ENCODE assay signal across 25 cellular contexts in the genomic region with DNA sequence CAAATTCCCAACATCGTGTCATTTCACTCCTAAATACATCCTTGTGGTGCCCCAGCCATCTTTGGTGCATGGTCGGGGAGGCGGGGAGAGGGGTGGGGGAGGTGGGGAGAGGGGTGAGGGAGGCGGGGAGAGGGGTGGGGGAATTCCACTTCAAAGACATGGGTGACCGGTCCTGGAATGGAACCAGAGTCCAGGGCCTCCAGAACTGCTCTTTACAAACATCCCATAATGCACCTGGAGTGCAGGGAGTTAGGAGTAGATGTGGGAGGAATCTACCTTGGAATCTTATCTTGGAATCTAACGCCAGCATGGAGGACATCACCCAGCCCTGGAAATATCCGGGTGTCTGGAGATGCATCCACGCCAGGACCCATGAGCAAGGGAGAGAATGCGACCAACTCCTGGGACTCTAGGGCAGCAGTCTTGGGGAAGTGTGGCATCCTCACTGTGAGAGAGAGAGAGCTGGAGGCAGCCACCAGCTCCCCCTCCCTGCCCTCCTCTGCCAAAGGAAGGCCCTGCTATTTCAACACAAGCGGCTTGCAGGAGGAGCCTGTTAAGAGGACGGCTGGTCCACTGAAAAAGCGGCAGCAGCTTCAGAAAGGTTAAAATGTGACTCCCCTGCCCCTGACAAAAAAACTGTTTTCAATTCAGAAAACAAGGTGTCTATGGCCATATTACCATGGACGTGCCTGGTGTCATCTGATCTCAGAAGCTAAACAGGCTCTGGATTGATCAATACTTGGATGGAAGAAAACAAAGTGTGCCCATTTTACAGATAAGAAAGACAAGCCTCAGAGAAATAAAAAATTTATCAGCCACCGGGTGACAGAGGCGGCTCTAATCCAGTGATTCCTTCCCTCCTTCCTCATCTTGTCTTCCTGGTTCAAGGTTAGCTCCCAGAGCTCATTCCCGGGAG.
A peak's percentile ranks its signal among the peaks of the same experiment; 100 is the strongest.
DNase-seq lines count a peak whose midpoint lies in the region; ATAC-seq, FAIRE-seq and TF ChIP-seq lines count a peak whose summit lies in the region.
"Had no signal": no experiment of that assay in that cellular context is flagged by ENCODE, and none has a peak within 500 bp of the region (broad histone marks: within the 10 kb centered on the region; RNA-seq: fewer than 3 reads in every experiment).

No MANE protein-coding gene starts in this region.

- H3K9me1 ChIP-seq in K562 (ENCODE audit: control insufficient read depth, insufficient read depth, low read length) = no peaks in the 10 kb centered on the region

- H3K4ac ChIP-seq in mesenchymal stem cell (ENCODE audit: low read depth in 1 of 2, low read length in 2 of 2) = no peak overlapping the region

- H2BK5ac ChIP-seq in mesenchymal stem cell (ENCODE audit: low read depth, low read length, poor library complexity, severe bottlenecking) = no peak overlapping the region

- H4K20me1 ChIP-seq in K562 (replicated peaks; ENCODE audit: control insufficient read depth, insufficient read depth, low read length) = no peaks in the 10 kb centered on the region

- no peak for TF ChIP-seq POLR2A in K562 (conservative IDR thresholded peaks at IDR 0.05)

- no peak overlapping the region for H4K91ac ChIP-seq in mesenchymal stem cell (ENCODE audit: low read length)

- POLR2A ChIA-PET in K562 (lab: Yijun Ruan, JAX) = interaction anchor here (0.6 to 1.5 kb wide), 4 partner anchors 10 to 41 kb away, joined by 3 to 4 read pairs (median 3); no protein-coding TSS in a partner anchor
- POLR2A ChIA-PET in HEK293T (lab: Yijun Ruan, JAX) = no interaction called here

- no peaks in the 10 kb centered on the region for H3K9me3 ChIP-seq in K562 (replicated peaks; ENCODE audit: control insufficient read depth, insufficient read depth, low read depth, low read length)
- peaks cover 9% of the 10 kb centered on the region for H3K9me3 ChIP-seq in mesenchymal stem cell (ENCODE audit: control insufficient read depth, low read length)
- H3K9me3 ChIP-seq: left ventricle myocardium inferior had no signal

- no TSS peak for BruUV-seq in K562 (replicated peaks; lab: Mats Ljungman, UMichigan)

- no peak for TF ChIP-seq RAD21 in K562 (CRISPR knock-in tag; conservative IDR thresholded peaks at IDR 0.05 in 1 of 2, IDR thresholded peaks at IDR 0.05 in 1 of 2)

- no peak overlapping the region for H3K4me3 ChIP-seq in K562
- H3K4me3 ChIP-seq in mesenchymal stem cell (ENCODE audit: insufficient read depth in 1 of 2, low read depth in 1 of 2, low read length in 2 of 2) = peak overlapping the region in 1 of 2 experiments; percentile 48
- H3K4me3 ChIP-seq: left ventricle myocardium inferior had no signal

- no peak overlapping the region for H2BK120ac ChIP-seq in mesenchymal stem cell (ENCODE audit: low read depth, low read length)

- intact Hi-C loops in K562 (cut with micrococcal nuclease) = no loop called here

- ATAC-seq in K562 = no peak
- no peak for ATAC-seq in GM19328 (IDR thresholded peaks at IDR 0.05; ENCODE audit: unreplicated experiment)
- ATAC-seq: activated CD8-positive, alpha-beta T cell treated with anti-CD3 and anti-CD28 coated beads for 36 hours; T-helper 17 cell had no signal

- TF ChIP-seq CTCF in K562 (IDR thresholded peaks at IDR 0.05 in 2 of 3, conservative IDR thresholded peaks at IDR 0.05 in 1 of 3; ENCODE audit: insufficient read depth in 2 of 3, low read depth in 1 of 3, low read length in 3 of 3) (no peak), GM20000 (IDR thresholded peaks at IDR 0.05; ENCODE audit: extremely low read depth, missing control alignments) (no peak)

- no peak overlapping the region for H2AFZ ChIP-seq in K562 (ENCODE audit: low read depth, low read length)
- no peak overlapping the region for H2AFZ ChIP-seq in mesenchymal stem cell (ENCODE audit: low read depth, low read length)

- peaks cover 4 to 11% of the 10 kb centered on the region in 2 experiments; a peak in 4 of 5 replicates for H3K27me3 ChIP-seq in K562 (ENCODE audit: control insufficient read depth in 2 of 2, insufficient read depth in 2 of 2, low read length in 2 of 2)
- no peaks in the 10 kb centered on the region for H3K27me3 ChIP-seq in mesenchymal stem cell (ENCODE audit: control insufficient read depth in 1 of 2, insufficient read depth in 1 of 2, low read length in 2 of 2)

- CTCF ChIA-PET in K562 (lab: Yijun Ruan, JAX; ENCODE audit: low intra/inter-chr PET ratio) (no interaction called here), HEK293T (lab: Yijun Ruan, JAX) (no interaction called here)

- peak; percentile 3 for DNase-seq in SKM-1 treated with dmso at 0.1 percent for 144 hours (lab: John Stamatoyannopoulos, UW; ENCODE audit: unreplicated experiment)
- DNase-seq in SKM-1 (lab: John Stamatoyannopoulos, UW; ENCODE audit: unreplicated experiment) = no peak
- DNase-seq in K562 (ENCODE audit: extremely low read depth in 1 of 4, low spot score in 3 of 4) = no peak
- no peak for DNase-seq in mesenchymal stem cell
- no peak for DNase-seq in HEK293T (ENCODE audit: extremely low spot score)
- no peak for DNase-seq in NCI-H1436 (lab: John Stamatoyannopoulos, UW)
- DNase-seq in GM20000 (ENCODE audit: low spot score) = no peak
- DNase-seq: 8988T; activated B cell treated with CpG ODN at 0.5 μM for 24 hours; activated CD8-positive, alpha-beta T cell treated with anti-CD3 and anti-CD28 coated beads for 36 hours; activated naive CD4-positive, alpha-beta T cell treated with Interleukin-2 at 50 U/mL for 16 hours; activated T-cell treated with anti-CD3 and anti-CD28 coated beads, Interleukin-2, amount 50 U/mL, for 1 hour; DMS53; effector CD4-positive, alpha-beta T cell; glutamatergic neuron; Kasumi-1; left ventricle myocardium inferior; NCI-H1417 treated with DMSO at 0.1 percent for 48 hours; NCI-H2171; NCI-H774; retina; SHP77; stimulated activated CD4-positive, alpha-beta T cell treated with anti-CD3 and anti-CD28 coated beads, Interleukin-15, amount 100 ng/mL, for 24 hours; T-helper 17 cell had no signal

- H3K36me3 ChIP-seq in K562 (ENCODE audit: control insufficient read depth, insufficient read depth, low read length) (no peaks in the 10 kb centered on the region), mesenchymal stem cell (ENCODE audit: control insufficient read depth in 1 of 2, insufficient read depth in 2 of 2, low read depth in 1 of 2, low read length in 2 of 2) (no peaks in the 10 kb centered on the region)
- H3K36me3 ChIP-seq: left ventricle myocardium inferior had no signal

- no peak for FAIRE-seq in K562 (lab: Jason Lieb, UNC)

- H3K27ac ChIP-seq in K562 (ENCODE audit: extremely low read depth, low read depth, low read length) (no peak overlapping the region), mesenchymal stem cell (ENCODE audit: low read length, poor library complexity, severe bottlenecking) (no peak overlapping the region)
- H3K27ac ChIP-seq: left ventricle myocardium inferior had no signal

- no peak for TF ChIP-seq EP300 in K562 (IDR thresholded peaks at IDR 0.05; ENCODE audit: low read length)

- no peak overlapping the region for H3K23ac ChIP-seq in mesenchymal stem cell (ENCODE audit: low read length in 2 of 2)

- H4K8ac ChIP-seq in mesenchymal stem cell (ENCODE audit: low read length) = no peak overlapping the region

- in situ Hi-C loops in K562 (cut with MboI) = no loop called here

- H2AK5ac ChIP-seq in mesenchymal stem cell (ENCODE audit: low read length, severe bottlenecking) = no peak overlapping the region

- H3K4me1 ChIP-seq in K562 (replicated peaks in 1 of 2; ENCODE audit: control insufficient read depth in 2 of 2, insufficient read depth in 2 of 2, low read length in 2 of 2) (no peaks in the 10 kb centered on the region), mesenchymal stem cell (ENCODE audit: control insufficient read depth, insufficient read depth, low read depth, low read length) (peaks cover 5% of the 10 kb centered on the region)

- H2BK15ac ChIP-seq in mesenchymal stem cell (ENCODE audit: low read depth, poor library complexity, severe bottlenecking) = no peak overlapping the region

- no peak overlapping the region for H3K4me2 ChIP-seq in K562 (ENCODE audit: insufficient read depth, low read length)
- no peak overlapping the region for H3K4me2 ChIP-seq in mesenchymal stem cell (ENCODE audit: low read length, poor library complexity, severe bottlenecking)

- H3K18ac ChIP-seq in mesenchymal stem cell (ENCODE audit: low read depth in 1 of 2, low read length in 2 of 2) = no peak overlapping the region

- 2% methylated on average over 13 of the region's 16 CpGs for WGBS in K562 (ENCODE audit: insufficient coverage, low coverage, missing lambda C conversion rate)
- 73% methylated on average over 11 of the region's 16 CpGs for WGBS in mesenchymal stem cell

- H3K14ac ChIP-seq in mesenchymal stem cell (ENCODE audit: low read length in 2 of 2) = no peak overlapping the region

- H3K9ac ChIP-seq in K562 (ENCODE audit: insufficient read depth in 1 of 2, low read depth in 2 of 2, low read length in 2 of 2) (no peak overlapping the region), mesenchymal stem cell (ENCODE audit: low read length) (peak overlapping the region; percentile 38)

- H2BK12ac ChIP-seq in mesenchymal stem cell (ENCODE audit: low read length in 2 of 2) = no peak overlapping the region

- H3K79me1 ChIP-seq in mesenchymal stem cell (replicated peaks; ENCODE audit: low read length, poor library complexity, severe bottlenecking) = no peaks in the 10 kb centered on the region

- no peaks in the 10 kb centered on the region for H3K79me2 ChIP-seq in K562 (ENCODE audit: control insufficient read depth, insufficient read depth, low read length)

TF ChIP-seq in K562, 482 proteins besides CTCF, POLR2A, EP300 and RAD21:
- no peak for TF ChIP-seq ZSCAN32 (CRISPR knock-in tag; IDR thresholded peaks at IDR 0.05)
- TF ChIP-seq ARID1B (IDR thresholded peaks at IDR 0.05) = no peak
- peak; percentile 11 for TF ChIP-seq RBM25 (IDR thresholded peaks at IDR 0.05; ENCODE audit: low read depth, low read length, severe bottlenecking)
- no peak for TF ChIP-seq BRCA1 (IDR thresholded peaks at IDR 0.05)
- no peak for TF ChIP-seq BRCA1 (CRISPR knock-in tag; IDR thresholded peaks at IDR 0.05)
TF ChIP-seq in K562: peak in this region for 1.

TF ChIP-seq in HEK293T, 16 proteins besides CTCF, POLR2A, EP300 and RAD21 (continues in another document):
- no peak for TF ChIP-seq ZNF384 (IDR thresholded peaks at IDR 0.05)
- TF ChIP-seq FOXM1 (IDR thresholded peaks at IDR 0.05; ENCODE audit: borderline replicate concordance) = no peak
- TF ChIP-seq CTBP1 (IDR thresholded peaks at IDR 0.05; ENCODE audit: borderline replicate concordance) = no peak
- no peak for TF ChIP-seq HDGF (IDR thresholded peaks at IDR 0.05; ENCODE audit: borderline replicate concordance)
- TF ChIP-seq, protein P1, sequence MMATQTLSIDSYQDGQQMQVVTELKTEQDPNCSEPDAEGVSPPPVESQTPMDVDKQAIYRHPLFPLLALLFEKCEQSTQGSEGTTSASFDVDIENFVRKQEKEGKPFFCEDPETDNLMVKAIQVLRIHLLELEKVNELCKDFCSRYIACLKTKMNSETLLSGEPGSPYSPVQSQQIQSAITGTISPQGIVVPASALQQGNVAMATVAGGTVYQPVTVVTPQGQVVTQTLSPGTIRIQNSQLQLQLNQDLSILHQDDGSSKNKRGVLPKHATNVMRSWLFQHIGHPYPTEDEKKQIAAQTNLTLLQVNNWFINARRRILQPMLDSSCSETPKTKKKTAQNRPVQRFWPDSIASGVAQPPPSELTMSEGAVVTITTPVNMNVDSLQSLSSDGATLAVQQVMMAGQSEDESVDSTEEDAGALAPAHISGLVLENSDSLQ (IDR thresholded peaks at IDR 0.05) = no peak
- no peak for TF ChIP-seq SUZ12 (IDR thresholded peaks at IDR 0.05)
- TF ChIP-seq FOXK2 (IDR thresholded peaks at IDR 0.05) = no peak
